25 cellular contexts compared by ENCODE assay signal in genomic region chr4:110733901-110734300, GRCh38.
"Had no signal": no experiment of that assay in that cellular context is flagged by ENCODE, and none has a peak within 500 bp of the region (broad histone marks: within the 10 kb centered on the region; RNA-seq: fewer than 3 reads in every experiment).

No MANE protein-coding gene starts in this region.

- H3K27me3 ChIP-seq: esophagus squamous epithelium, heart left ventricle, left lung, neural progenitor cell, sigmoid colon, spleen, upper lobe of right lung had no signal

- DNase-seq: activated B cell treated with CpG ODN at 0.5 μM for 24 hours; activated CD4-positive, alpha-beta T cell treated with anti-CD3 and anti-CD28 coated beads for 4 hours; activated CD4-positive, alpha-beta T cell treated with anti-CD3 and anti-CD28 coated beads, Interleukin-2, amount 50 U/mL, for 48 hours; activated CD8-positive, alpha-beta memory T cell treated with anti-CD3 and anti-CD28 coated beads, Interleukin-2, amount 50 U/mL, for 48 hours; activated naive CD4-positive, alpha-beta T cell treated with anti-CD3 and anti-CD28 coated beads for 36 hours; activated naive CD8-positive, alpha-beta T cell treated with anti-CD3 and anti-CD28 coated beads, Interleukin-2, amount 10 ng/mL, durations not matched to agents 7 days and 5 days; activated T-cell treated with anti-CD3 and anti-CD28 coated beads, Interleukin-2, amount 50 U/mL, for 4 hours; amygdala; cerebellar nuclear complex; esophagus squamous epithelium; heart left ventricle; left lung; naive thymus-derived CD8-positive, alpha-beta T cell; posterior cingulate gyrus; sigmoid colon; spleen; stimulated activated CD4-positive, alpha-beta T cell treated with anti-CD3 and anti-CD28 coated beads, Interleukin-4, amount 100 ng/mL, for 1 hour; stimulated activated naive CD4-positive, alpha-beta T cell treated with Interleukin-2 at 50 U/mL for 16 hours; T-helper 17 cell; upper lobe of right lung had no signal

- H3K4me2 ChIP-seq: neural progenitor cell had no signal

- H3K27ac ChIP-seq: coronary artery, esophagus squamous epithelium, heart left ventricle, left lung, neural progenitor cell, sigmoid colon, spleen, thoracic aorta, upper lobe of right lung had no signal

- H3K4me3 Mint-ChIP-seq: activated B cell treated with CpG ODN at 0.5 μM for 24 hours; activated naive CD4-positive, alpha-beta T cell treated with anti-CD3 and anti-CD28 coated beads for 36 hours; activated naive CD8-positive, alpha-beta T cell treated with anti-CD3 and anti-CD28 coated beads, Interleukin-2, amount 10 ng/mL, durations not matched to agents 7 days and 5 days; activated T-cell treated with anti-CD3 and anti-CD28 coated beads, Interleukin-2, amount 50 U/mL, for 4 hours; naive thymus-derived CD8-positive, alpha-beta T cell; neural progenitor cell; T-helper 17 cell had no signal

- H3K4me1 ChIP-seq: esophagus squamous epithelium, heart left ventricle, left lung, neural progenitor cell, sigmoid colon, spleen, upper lobe of right lung had no signal

- H3K27ac Mint-ChIP-seq: activated B cell treated with CpG ODN at 0.5 μM for 24 hours; activated naive CD4-positive, alpha-beta T cell treated with anti-CD3 and anti-CD28 coated beads for 36 hours; activated naive CD8-positive, alpha-beta T cell treated with anti-CD3 and anti-CD28 coated beads, Interleukin-2, amount 10 ng/mL, durations not matched to agents 7 days and 5 days; naive thymus-derived CD8-positive, alpha-beta T cell; neural progenitor cell; T-helper 17 cell had no signal

- H3K9me3 ChIP-seq: esophagus squamous epithelium, heart left ventricle, left lung, sigmoid colon, spleen, thoracic aorta, upper lobe of right lung had no signal

- ATAC-seq: activated T-cell treated with anti-CD3 and anti-CD28 coated beads, Interleukin-2, amount 50 U/mL, for 4 hours; heart left ventricle; left lung; naive thymus-derived CD8-positive, alpha-beta T cell; T-helper 17 cell; upper lobe of right lung had no signal

- FAIRE-seq: keratinocyte had no signal

- H3K4me3 ChIP-seq: coronary artery, esophagus squamous epithelium, heart left ventricle, left lung, lung, neural progenitor cell, sigmoid colon, spleen, thoracic aorta, upper lobe of right lung had no signal

- H3K27me3 Mint-ChIP-seq: activated B cell treated with CpG ODN at 0.5 μM for 24 hours; activated naive CD8-positive, alpha-beta T cell treated with anti-CD3 and anti-CD28 coated beads, Interleukin-2, amount 10 ng/mL, durations not matched to agents 7 days and 5 days; T-helper 17 cell had no signal

- H2AFZ ChIP-seq: neural progenitor cell had no signal

- H3K9me3 Mint-ChIP-seq: activated B cell treated with CpG ODN at 0.5 μM for 24 hours; activated naive CD4-positive, alpha-beta T cell treated with anti-CD3 and anti-CD28 coated beads for 36 hours; activated naive CD8-positive, alpha-beta T cell treated with anti-CD3 and anti-CD28 coated beads, Interleukin-2, amount 10 ng/mL, durations not matched to agents 7 days and 5 days; activated T-cell treated with anti-CD3 and anti-CD28 coated beads, Interleukin-2, amount 50 U/mL, for 4 hours; neural progenitor cell had no signal

- H3K4me1 Mint-ChIP-seq: activated B cell treated with CpG ODN at 0.5 μM for 24 hours; activated naive CD8-positive, alpha-beta T cell treated with anti-CD3 and anti-CD28 coated beads, Interleukin-2, amount 10 ng/mL, durations not matched to agents 7 days and 5 days; naive thymus-derived CD8-positive, alpha-beta T cell; neural progenitor cell; T-helper 17 cell had no signal

- H3K9ac ChIP-seq: neural progenitor cell had no signal

- H3K36me3 Mint-ChIP-seq: activated naive CD8-positive, alpha-beta T cell treated with anti-CD3 and anti-CD28 coated beads, Interleukin-2, amount 10 ng/mL, durations not matched to agents 7 days and 5 days; naive thymus-derived CD8-positive, alpha-beta T cell; neural progenitor cell had no signal

- H3K36me3 ChIP-seq: esophagus squamous epithelium, heart left ventricle, left lung, neural progenitor cell, sigmoid colon, spleen, thoracic aorta, upper lobe of right lung had no signal
